In genomic region chr12:47802312-47802711, GRCh38 we compare ENCODE assay signal across 9 cellular contexts. TPM values are rescaled to one million over a fixed set of nuclear protein-coding genes. Genes with fewer than 3 reads are reported as not detected.
A peak's percentile ranks its signal among the peaks of the same experiment; 100 is the strongest.
DNase-seq lines count a peak whose midpoint lies in the region; ATAC-seq and TF ChIP-seq lines count a peak whose summit lies in the region.
"Had no signal": no experiment of that assay in that cellular context is flagged by ENCODE, and none has a peak within 500 bp of the region (broad histone marks: within the 10 kb centered on the region; RNA-seq: fewer than 3 reads in every experiment).

No MANE protein-coding gene starts in this region.

- H3K9me3 Mint-ChIP-seq in CD14-positive monocyte = peaks cover 0 to 2% (median 0%) of the 10 kb centered on the region in 7 donors
- H3K9me3 Mint-ChIP-seq in chondrocyte (ENCODE audit: low read depth) = no peaks in the 10 kb centered on the region
- H3K9me3 Mint-ChIP-seq in neural crest cell = no peaks in the 10 kb centered on the region

- H3K4me1 Mint-ChIP-seq in CD14-positive monocyte (peaks cover 76% of the 10 kb centered on the region), chondrocyte (ENCODE audit: low read depth) (peaks cover 67% of the 10 kb centered on the region), neural crest cell (peaks cover 56% of the 10 kb centered on the region)

- H3K27me3 Mint-ChIP-seq in CD14-positive monocyte (ENCODE audit: low read depth in 3 of 3) (peaks cover 0 to 3% (median 0%) of the 10 kb centered on the region in 3 donors), chondrocyte (ENCODE audit: low read depth) (no peaks in the 10 kb centered on the region), neural crest cell (ENCODE audit: low read depth) (no peaks in the 10 kb centered on the region)

- no peak for ATAC-seq in HG02885 (IDR thresholded peaks at IDR 0.05; ENCODE audit: poor library complexity, unreplicated experiment)

- intact Hi-C loops in CD14-positive monocyte (cut with micrococcal nuclease) = loop anchor here in 1 of 2 donors (5.0 kb wide), 1 partner anchor 35 kb away; no protein-coding TSS in a partner anchor

- TF ChIP-seq CTCF in CD14-positive monocyte (IDR thresholded peaks at IDR 0.05) (peak; percentile 30), chondrocyte (IDR thresholded peaks at IDR 0.05) (peak; percentile 39), neural crest cell (conservative IDR thresholded peaks at IDR 0.05) (peak; percentile 46)

- H3K4me3 Mint-ChIP-seq in CD14-positive monocyte (peak overlapping the region; percentile 49 to 79), chondrocyte (ENCODE audit: unreplicated experiment) (no peak overlapping the region), neural crest cell (no peak overlapping the region)

- H3K36me3 Mint-ChIP-seq in CD14-positive monocyte = peaks cover 32 to 56% of the 10 kb centered on the region in 2 donors
- peaks cover 1% of the 10 kb centered on the region for H3K36me3 Mint-ChIP-seq in chondrocyte (ENCODE audit: low read depth)
- no peaks in the 10 kb centered on the region for H3K36me3 Mint-ChIP-seq in neural crest cell (ENCODE audit: low read depth)

- H3K27ac Mint-ChIP-seq in CD14-positive monocyte = peak overlapping the region; percentile 73 to 94 (median 86)
- H3K27ac Mint-ChIP-seq in chondrocyte (ENCODE audit: unreplicated experiment) = no peak overlapping the region
- peak overlapping the region; percentile 85 for H3K27ac Mint-ChIP-seq in neural crest cell (ENCODE audit: unreplicated experiment)

- no peak for DNase-seq in CD14-positive monocyte (ENCODE audit: low spot score)
- DNase-seq in NAMALWA (ENCODE audit: low spot score) = peak; percentile 42
- DNase-seq in chondrocyte (ENCODE audit: low spot score) = no peak
- DNase-seq in neural crest cell (ENCODE audit: low read depth, low spot score) = no peak
- no peak for DNase-seq in stimulated activated CD4-positive, alpha-beta T cell treated with anti-CD3 and anti-CD28 coated beads, Interleukin-1b, Interleukin-23, amount 100 ng/mL, for 48 hours
- no peak for DNase-seq in globus pallidus (ENCODE audit: low spot score)
- no peak for DNase-seq in activated gamma-delta T cell (lab: John Stamatoyannopoulos, UW)
- DNase-seq: NCI-H1930 had no signal

RNA-seq across cellular contexts. Expression of gene HDAC7, which starts 17.4 kb away (rescaled TPM):
- polyA plus RNA-seq in CD14-positive monocyte = 1 to 10 TPM; 5.9 to 8.4 TPM
- total RNA-seq in chondrocyte (79.1 to 93.2 TPM (median 89.6 TPM) in 3 replicates), neural crest cell (76.0 and 76.6 TPM in 2 replicates)

RNA-seq across cellular contexts. Expression of gene SLC48A1, which starts 29.3 kb away (rescaled TPM):
- polyA plus RNA-seq in CD14-positive monocyte = 10 to 100 TPM; 15.8 to 19.6 TPM
- total RNA-seq in chondrocyte = 11.4 to 18.4 TPM (median 11.5 TPM) in 3 replicates
- 11.6 and 13.0 TPM in 2 replicates for total RNA-seq in neural crest cell

RNA-seq across cellular contexts. Expression of gene RAPGEF3, which starts 43.6 kb away (rescaled TPM):
- under 1 TPM; 0.08 to 0.60 TPM for polyA plus RNA-seq in CD14-positive monocyte
- total RNA-seq in chondrocyte (1.3 to 1.8 TPM (median 1.3 TPM) in 3 replicates), neural crest cell (0.89 and 1.4 TPM in 2 replicates)

Comparison
In these comparisons a context has a peak if more than half of its experiments do, and no peak if none do; other contexts are left out.
1. H3K4me3 Mint-ChIP-seq: peak in CD14-positive monocyte (2 of 2); none in chondrocyte (single experiment) and neural crest cell (single experiment).
2. Peak in every context shown above with its lines, with median percentiles within 50 percentile points of each other: CTCF ChIP-seq.